ENCODE assay signal across 8 cellular contexts in the genomic region with DNA sequence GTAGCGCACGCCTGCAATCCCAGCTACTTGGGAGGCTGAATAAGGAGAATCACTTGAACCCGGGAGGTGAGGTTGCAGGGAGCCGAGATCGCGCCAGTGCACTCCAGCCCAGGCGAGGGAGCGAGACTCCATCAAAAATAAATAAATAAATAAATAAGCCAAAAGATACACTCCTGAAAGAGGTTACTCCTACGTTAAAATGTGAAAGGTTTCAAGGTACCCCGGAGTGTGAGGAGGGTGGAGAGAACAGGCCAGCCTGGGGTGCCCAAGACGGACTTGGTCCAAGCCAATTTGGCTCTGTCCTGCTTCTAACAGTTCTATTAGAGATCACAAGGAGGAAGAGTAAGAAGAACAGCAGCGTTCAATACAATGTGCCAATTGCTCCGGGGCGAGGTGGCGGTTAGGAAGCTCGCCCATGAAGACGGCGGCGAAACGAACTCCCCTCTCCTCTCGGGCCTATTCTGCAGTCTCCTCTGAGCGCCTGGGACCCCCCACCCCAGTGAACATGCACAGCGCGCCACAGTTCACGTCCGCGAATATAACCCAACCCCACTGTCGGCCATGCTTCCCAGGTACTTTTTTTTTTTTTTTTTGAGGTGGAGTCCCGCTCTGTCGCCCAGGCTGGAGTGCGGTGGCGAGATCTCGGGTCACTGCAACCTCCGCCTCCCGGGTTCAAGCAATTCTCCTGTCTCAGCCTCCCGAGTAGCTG. TPM values are rescaled to one million over a fixed set of nuclear protein-coding genes. Genes with fewer than 3 reads are reported as not detected.
DNase-seq lines count a peak whose midpoint lies in the region; ATAC-seq and TF ChIP-seq lines count a peak whose summit lies in the region.

No MANE protein-coding gene starts in this region.

- peak overlapping the region; percentile 87 for H3K27ac ChIP-seq in ACC112 (ENCODE audit: low read depth, low read length)

- BruUV-seq in MCF 10A (replicated peaks; lab: Mats Ljungman, UMichigan): TSS peak; percentile 46

- POLR2A ChIA-PET in MCF 10A (lab: Yijun Ruan, JAX): interaction anchor here (0.6 to 1.4 kb wide), 6 partner anchors 18 to 576 kb away, joined by 3 to 6 read pairs (median 3); a partner anchor contains a TSS

- H3K27me3 ChIP-seq in ACC112 (ENCODE audit: insufficient read depth, low read length): no peaks in the 10 kb centered on the region

- no peak for TF ChIP-seq CTCF in MCF 10A (IDR thresholded peaks at IDR 0.05; ENCODE audit: unreplicated experiment)

- H3K27ac Mint-ChIP-seq in MCF 10A (ENCODE audit: low read depth, unreplicated experiment): peak overlapping the region; percentile 77

- peaks cover 31% of the 10 kb centered on the region for H3K36me3 Mint-ChIP-seq in MCF 10A (ENCODE audit: insufficient read depth, unreplicated experiment)

- H2AFZ ChIP-seq in ACC112 (ENCODE audit: low read length, unreplicated experiment): peak overlapping the region; percentile 96

- no peaks in the 10 kb centered on the region for H3K4me1 Mint-ChIP-seq in MCF 10A (ENCODE audit: insufficient read depth, unreplicated experiment)

- no peaks in the 10 kb centered on the region for H3K27me3 Mint-ChIP-seq in MCF 10A (ENCODE audit: insufficient read depth, unreplicated experiment)

- ATAC-seq in GM19324 (IDR thresholded peaks at IDR 0.05; ENCODE audit: low FRiP score, unreplicated experiment) (peak; percentile 2), left colon (peak; percentile 39), GM21367 (IDR thresholded peaks at IDR 0.05; ENCODE audit: unreplicated experiment) (no peak)

- peaks cover 7% of the 10 kb centered on the region for H3K4me1 ChIP-seq in ACC112 (ENCODE audit: control insufficient read depth, insufficient read depth, low read length, unreplicated experiment)

- peaks cover 24% of the 10 kb centered on the region for H3K79me2 ChIP-seq in ACC112 (ENCODE audit: control insufficient read depth, insufficient read depth, low read length, unreplicated experiment)

- intact Hi-C loops in MCF 10A (cut with micrococcal nuclease): loop anchor here (1.0 kb wide), 1 partner anchor 91 kb away; no protein-coding TSS in a partner anchor
- intact Hi-C loops in left colon (cut with DNase I, micrococcal nuclease): no loop called here

- CTCF ChIA-PET in MCF 10A (lab: Yijun Ruan, JAX): interaction anchor here (0.6 to 2.7 kb wide), 5 partner anchors 10 to 819 kb away, joined by 3 to 7 read pairs (median 4); a partner anchor contains a TSS

- no peaks in the 10 kb centered on the region for H3K9me3 Mint-ChIP-seq in MCF 10A (ENCODE audit: unreplicated experiment)

- H3K4me3 Mint-ChIP-seq in MCF 10A (ENCODE audit: unreplicated experiment): peak overlapping the region; percentile 93

- peaks cover 14% of the 10 kb centered on the region for H3K36me3 ChIP-seq in ACC112 (ENCODE audit: insufficient read depth, low read length)

- H3K4me3 ChIP-seq in ACC112 (ENCODE audit: low read depth, low read length): peak overlapping the region; percentile 86

- DNase-seq in RPMI8226 (peak; percentile 29), MCF 10A (ENCODE audit: unreplicated experiment) (peak; percentile 26), left colon (peak; percentile 34 to 44), NCI-H2196 (lab: John Stamatoyannopoulos, UW; ENCODE audit: unreplicated experiment) (no peak)
- peak; percentile 45 for DNase-seq in stimulated activated CD8-positive, alpha-beta memory T cell treated with anti-CD3 and anti-CD28 coated beads, Interleukin-4, amount 100 ng/mL, for 48 hours

RNA-seq across cellular contexts. Expression of a gene that starts 0.9 kb away (rescaled TPM):
- total RNA-seq in MCF 10A (2022) (32.5 and 33.5 TPM in 2 replicates), left colon (10 to 100 TPM; 21.7 to 22.4 TPM)

RNA-seq across cellular contexts. Expression of a gene that starts 36.8 kb away (rescaled TPM):
- total RNA-seq in MCF 10A (2022) (84.3 and 87.8 TPM in 2 replicates), left colon (100 to 1,000 TPM; 118 to 123 TPM)
